31 cellular contexts compared by ENCODE assay signal in the genomic region with DNA sequence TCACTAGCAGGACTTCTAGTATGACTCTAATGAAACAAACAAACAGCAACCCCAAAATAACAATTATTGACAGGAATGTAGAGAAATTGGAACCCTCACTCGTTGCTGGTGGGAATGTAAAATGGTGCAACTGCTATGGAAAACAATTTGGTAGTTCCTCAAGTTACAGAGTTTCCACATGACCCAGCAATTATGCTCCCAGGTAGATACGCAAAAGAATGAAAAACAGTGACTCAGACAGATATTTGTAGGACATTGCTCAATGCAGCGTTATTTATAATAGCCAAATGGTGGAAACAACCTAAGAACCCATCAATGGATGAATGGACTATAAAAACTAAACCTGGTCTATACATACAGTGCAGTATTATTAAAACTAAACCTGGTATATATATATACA.
"Had no signal": no experiment of that assay in that cellular context is flagged by ENCODE, and none has a peak within 500 bp of the region (broad histone marks: within the 10 kb centered on the region; RNA-seq: fewer than 3 reads in every experiment).

No MANE protein-coding gene starts in this region.

- DNase-seq: activated CD4-positive, alpha-beta T cell treated with anti-CD3 and anti-CD28 coated beads, Interleukin-2, amount 10 ng/mL, durations not matched to agents 7 days and 5 days; activated CD4-positive, alpha-beta T cell treated with anti-CD3 and anti-CD28 coated beads, Interleukin-2, amount 50 U/mL, for 48 hours; activated CD8-positive, alpha-beta memory T cell treated with anti-CD3 and anti-CD28 coated beads, Interleukin-2, amount 50 U/mL, for 4 hours; activated gamma-delta T cell treated with Interleukin-2 at 50 U/mL for 16 hours; activated naive CD4-positive, alpha-beta T cell treated with anti-CD3 and anti-CD28 coated beads for 36 hours; activated T-cell treated with anti-CD3 and anti-CD28 coated beads for 4 hours; activated T-cell treated with anti-CD3 and anti-CD28 coated beads, Interleukin-2, amount 50 U/mL, for 4 hours; adrenal gland; body of pancreas; central memory CD4-positive, alpha-beta T cell; Kasumi-1; KBM-7; NCI-H1105; NCI-H1417 treated with DMSO at 0.1 percent for 48 hours; NCI-H1694; NCI-H1930; NCI-H2081 treated with DMSO at 0.1 percent for 48 hours; NCI-H226; NCI-H446 treated with DMSO at 0.1 percent for 48 hours; NCI-H524; NCI-H69; NCI-H82; Peyer's patch; Right ventricle myocardium superior; RPMI8226; SJCRH30 had no signal

- H3K4me3 ChIP-seq: adrenal gland, body of pancreas, Peyer's patch, SJCRH30, SK-N-MC had no signal

- ATAC-seq: activated T-cell treated with anti-CD3 and anti-CD28 coated beads, Interleukin-2, amount 50 U/mL, for 4 hours; body of pancreas had no signal

- H3K36me3 ChIP-seq: adrenal gland, Peyer's patch, SJCRH30 had no signal

- H3K27me3 Mint-ChIP-seq: activated CD4-positive, alpha-beta T cell treated with anti-CD3 and anti-CD28 coated beads, Interleukin-2, amount 10 ng/mL, durations not matched to agents 7 days and 5 days; IgD-negative memory B cell had no signal

- H3K27ac ChIP-seq: adrenal gland, body of pancreas, Peyer's patch, SJCRH30, SK-N-MC had no signal

- H3K9me3 Mint-ChIP-seq: activated CD4-positive, alpha-beta T cell treated with anti-CD3 and anti-CD28 coated beads, Interleukin-2, amount 10 ng/mL, durations not matched to agents 7 days and 5 days; activated T-cell treated with anti-CD3 and anti-CD28 coated beads, Interleukin-2, amount 50 U/mL, for 4 hours had no signal

- H3K4me1 Mint-ChIP-seq: activated CD4-positive, alpha-beta T cell treated with anti-CD3 and anti-CD28 coated beads, Interleukin-2, amount 10 ng/mL, durations not matched to agents 7 days and 5 days; IgD-negative memory B cell had no signal

- H3K36me3 Mint-ChIP-seq: activated naive CD4-positive, alpha-beta T cell treated with anti-CD3 and anti-CD28 coated beads, Interleukin-2, amount 50 U/mL, for 72 hours; IgD-negative memory B cell had no signal

- H3K4me1 ChIP-seq: adrenal gland, body of pancreas, Peyer's patch, SJCRH30 had no signal

- H3K4me3 Mint-ChIP-seq: activated CD4-positive, alpha-beta T cell treated with anti-CD3 and anti-CD28 coated beads, Interleukin-2, amount 10 ng/mL, durations not matched to agents 7 days and 5 days; activated naive CD4-positive, alpha-beta T cell treated with anti-CD3 and anti-CD28 coated beads for 36 hours; activated T-cell treated with anti-CD3 and anti-CD28 coated beads, Interleukin-2, amount 50 U/mL, for 4 hours; activated T-helper 1 cell treated with anti-CD3 and anti-CD28 coated beads, Interleukin-12 subunit alpha, Interleukin-12 subunit beta, Interleukin-2, Interleukin-4 antibody, amounts not matched to agents 30 ng/mL and 10 ng/mL and 1 ng/mL, durations not matched to agents 14 hours and 24 hours and 36 hours; IgD-negative memory B cell; T-helper 2 cell treated with Interferon-gamma antibody and Interleukin-4, amounts not matched to agents 5 μg/mL and 100 μg/mL, for 36 hours had no signal

- H3K27ac Mint-ChIP-seq: activated CD4-positive, alpha-beta T cell treated with anti-CD3 and anti-CD28 coated beads, Interleukin-2, amount 10 ng/mL, durations not matched to agents 7 days and 5 days; activated naive CD4-positive, alpha-beta T cell treated with anti-CD3 and anti-CD28 coated beads for 36 hours; activated naive CD4-positive, alpha-beta T cell treated with anti-CD3 and anti-CD28 coated beads, Interleukin-2, amount 50 U/mL, for 72 hours; activated T-helper 1 cell treated with anti-CD3 and anti-CD28 coated beads, Interleukin-12 subunit alpha, Interleukin-12 subunit beta, Interleukin-2, Interleukin-4 antibody, amounts not matched to agents 30 ng/mL and 10 ng/mL and 1 ng/mL, durations not matched to agents 14 hours and 24 hours and 36 hours; IgD-negative memory B cell; T-helper 2 cell treated with Interferon-gamma antibody and Interleukin-4, amounts not matched to agents 5 μg/mL and 100 μg/mL, for 36 hours had no signal

- H3K27me3 ChIP-seq: adrenal gland, body of pancreas, Peyer's patch, SJCRH30 had no signal

- H3K9me3 ChIP-seq: adrenal gland, body of pancreas, Peyer's patch, SJCRH30 had no signal
